12 cellular contexts compared by ENCODE assay signal in the genomic region with DNA sequence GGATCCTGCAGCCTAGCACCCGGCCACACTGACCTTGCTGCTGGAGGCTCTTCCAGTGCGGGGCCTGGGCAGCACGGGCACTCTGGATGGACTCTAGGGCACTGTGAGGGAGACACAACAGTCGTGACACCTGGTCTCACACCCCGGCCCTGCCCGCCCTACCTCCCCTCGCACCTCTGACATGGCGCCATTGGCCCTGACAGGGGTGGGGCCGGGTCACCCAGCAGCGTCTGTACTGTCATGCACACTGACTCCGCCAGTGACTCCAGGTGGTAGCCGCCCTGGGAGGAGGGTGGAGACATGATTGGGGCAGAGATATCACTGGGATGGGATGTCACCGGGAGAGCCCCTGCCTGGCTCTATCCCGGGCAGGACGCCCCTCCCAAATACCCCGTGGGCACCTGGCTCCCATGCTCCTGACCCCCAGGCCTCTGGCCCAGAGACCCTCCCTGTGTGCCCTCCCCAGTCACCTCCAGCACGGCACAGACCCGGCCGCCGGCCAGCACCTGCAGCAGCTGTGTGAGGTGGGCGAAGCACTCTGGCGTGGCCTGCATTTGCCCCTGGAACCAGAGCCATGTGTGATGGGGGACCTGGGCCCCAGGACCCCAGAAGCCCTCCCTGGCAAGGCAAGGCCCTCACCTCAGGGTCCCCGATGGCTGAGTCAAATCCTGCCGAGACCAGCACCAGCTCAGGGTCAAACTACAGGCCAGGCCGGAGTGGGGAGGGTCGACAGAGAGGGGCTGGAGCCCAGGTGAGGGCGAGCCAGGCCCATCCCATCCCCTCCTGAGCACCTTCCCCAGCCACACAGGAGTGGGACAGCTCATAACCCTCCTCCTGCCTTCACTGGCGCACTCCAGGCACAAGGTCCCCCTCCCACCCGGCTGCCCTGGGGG. TPM values are rescaled to one million over a fixed set of nuclear protein-coding genes. Genes with fewer than 3 reads are reported as not detected.
A peak's percentile ranks its signal among the peaks of the same experiment; 100 is the strongest.
DNase-seq lines count a peak whose midpoint lies in the region; ATAC-seq and TF ChIP-seq lines count a peak whose summit lies in the region.
"Had no signal": no experiment of that assay in that cellular context is flagged by ENCODE, and none has a peak within 500 bp of the region (broad histone marks: within the 10 kb centered on the region; RNA-seq: fewer than 3 reads in every experiment).

No MANE protein-coding gene starts in this region.

- peak overlapping the region; percentile 89 for H3K27ac ChIP-seq in RWPE1
- H3K27ac ChIP-seq in fibroblast of lung (ENCODE audit: insufficient read depth, low read length) = peak overlapping the region; percentile 34
- H3K27ac ChIP-seq: SJSA1 had no signal

- H3K36me3 ChIP-seq in fibroblast of lung (ENCODE audit: control insufficient read depth, insufficient read depth, low read length) = peaks cover 33% of the 10 kb centered on the region

- H3K9ac ChIP-seq in fibroblast of lung (ENCODE audit: insufficient read depth, low read length) = no peak overlapping the region

- POLR2A ChIA-PET in RWPE1 (lab: Yijun Ruan, JAX; ENCODE audit: low non-redundant PET) = no interaction called here
- POLR2A ChIA-PET in naive thymus-derived CD8-positive, alpha-beta T cell (lab: Charles Lee) = no interaction called here

- no peak overlapping the region for H2AFZ ChIP-seq in fibroblast of lung (ENCODE audit: low read length)

- peaks cover 0 to 10% (median 4%) of the 10 kb centered on the region in 3 donors for H3K36me3 Mint-ChIP-seq in naive thymus-derived CD8-positive, alpha-beta T cell

- no peaks in the 10 kb centered on the region for H3K27me3 ChIP-seq in fibroblast of lung (ENCODE audit: control insufficient read depth, insufficient read depth, low read length)
- H3K27me3 ChIP-seq: SJSA1 had no signal

- TF ChIP-seq CTCF in RWPE1 (conservative IDR thresholded peaks at IDR 0.05; ENCODE audit: low read depth) (no peak), fibroblast of lung (conservative IDR thresholded peaks at IDR 0.05 in 1 of 2, IDR thresholded peaks at IDR 0.05 in 1 of 2; ENCODE audit: low read depth in 1 of 2, low read length in 2 of 2) (no peak)

- no peak for ATAC-seq in GM18520 (IDR thresholded peaks at IDR 0.05; ENCODE audit: unreplicated experiment)
- ATAC-seq in naive thymus-derived CD8-positive, alpha-beta T cell = no peak

- no peaks in the 10 kb centered on the region for H3K9me3 Mint-ChIP-seq in naive thymus-derived CD8-positive, alpha-beta T cell
- H3K9me3 Mint-ChIP-seq: activated naive CD8-positive, alpha-beta T cell treated with anti-CD3 and anti-CD28 coated beads for 36 hours; naive B cell had no signal

- peaks cover 36% of the 10 kb centered on the region for H3K79me2 ChIP-seq in fibroblast of lung (ENCODE audit: control insufficient read depth, insufficient read depth, low read length)

- H3K4me1 Mint-ChIP-seq in naive thymus-derived CD8-positive, alpha-beta T cell = peaks cover 3 to 40% (median 17%) of the 10 kb centered on the region in 4 donors

- no peak overlapping the region for H3K4me3 ChIP-seq in fibroblast of lung (replicated peaks in 1 of 4; ENCODE audit: control extremely low read depth in 1 of 4, insufficient read depth in 1 of 4, low read depth in 3 of 4, low read length in 4 of 4)
- H3K4me3 ChIP-seq: SJSA1 had no signal

- peaks cover 13% of the 10 kb centered on the region for H3K4me1 ChIP-seq in fibroblast of lung (ENCODE audit: control insufficient read depth, extremely low read depth, insufficient read depth, low read length)

- H4K20me1 ChIP-seq in fibroblast of lung (ENCODE audit: control insufficient read depth, extremely low read depth, insufficient read depth, low read length) = no peaks in the 10 kb centered on the region

- peak; percentile 77 for DNase-seq in DMS53 (lab: John Stamatoyannopoulos, UW)
- DNase-seq in DMS53 treated with DMSO at 0.1 percent for 48 hours (lab: John Stamatoyannopoulos, UW; ENCODE audit: unreplicated experiment) = no peak
- DNase-seq in COLO668 (lab: John Stamatoyannopoulos, UW; ENCODE audit: unreplicated experiment) = peak; percentile 70
- no peak for DNase-seq in RWPE1 (ENCODE audit: low spot score)
- DNase-seq in fibroblast of lung (ENCODE audit: low read depth in 2 of 2) = no peak
- DNase-seq in naive thymus-derived CD8-positive, alpha-beta T cell = no peak
- DNase-seq in NOMO-1 (lab: John Stamatoyannopoulos, UW; ENCODE audit: unreplicated experiment in 2 of 2) = no peak
- DNase-seq: activated naive CD8-positive, alpha-beta T cell treated with anti-CD3 and anti-CD28 coated beads for 36 hours; naive B cell; NCI-H1048 had no signal

- H3K27ac Mint-ChIP-seq in naive thymus-derived CD8-positive, alpha-beta T cell = peak overlapping the region in 2 of 10 donors; percentile 74 to 90
- H3K27ac Mint-ChIP-seq: activated naive CD8-positive, alpha-beta T cell treated with anti-CD3 and anti-CD28 coated beads for 36 hours had no signal

- H3K4me2 ChIP-seq in fibroblast of lung (ENCODE audit: extremely low read depth, insufficient read depth, low read length) = no peak overlapping the region

- CTCF ChIA-PET in RWPE1 (lab: Yijun Ruan, JAX) = no interaction called here

- no peaks in the 10 kb centered on the region for H3K27me3 Mint-ChIP-seq in naive thymus-derived CD8-positive, alpha-beta T cell
- H3K27me3 Mint-ChIP-seq: activated naive CD8-positive, alpha-beta T cell treated with anti-CD3 and anti-CD28 coated beads for 36 hours; naive B cell had no signal

- no peaks in the 10 kb centered on the region for H3K9me3 ChIP-seq in fibroblast of lung (ENCODE audit: control insufficient read depth, insufficient read depth, low read depth, low read length)

- H3K4me3 Mint-ChIP-seq in naive thymus-derived CD8-positive, alpha-beta T cell = peak overlapping the region in 2 of 10 donors; percentile 19 to 34
- H3K4me3 Mint-ChIP-seq: activated naive CD8-positive, alpha-beta T cell treated with anti-CD3 and anti-CD28 coated beads for 36 hours had no signal

RNA-seq across cellular contexts. Expression of gene HDAC10, which starts 2.6 kb away (rescaled TPM):
- 19.3 and 27.6 TPM in 2 replicates for total RNA-seq in fibroblast of lung
- 5.1 and 6.7 TPM in 2 replicates for polyA plus RNA-seq in fibroblast of lung
- 13.4 and 18.2 TPM in 2 replicates for polyA plus RNA-seq in fibroblast of lung (2012)
- polyA minus RNA-seq in fibroblast of lung (ENCODE audit: low replicate concordance) = 6.7 and 15.9 TPM in 2 replicates
- 100 to 1,000 TPM; 107 to 114 TPM for total RNA-seq in naive thymus-derived CD8-positive, alpha-beta T cell
- polyA plus RNA-seq in naive thymus-derived CD8-positive, alpha-beta T cell = 1 to 10 TPM; 5.4 to 7.8 (median 6.4) TPM

RNA-seq across cellular contexts. Expression of gene TUBGCP6, which starts 3.6 kb away (rescaled TPM):
- total RNA-seq in fibroblast of lung = 19.0 and 23.8 TPM in 2 replicates
- 6.7 and 7.3 TPM in 2 replicates for polyA plus RNA-seq in fibroblast of lung
- polyA plus RNA-seq in fibroblast of lung (2012) = 10.8 and 11.2 TPM in 2 replicates
- 17.3 and 18.7 TPM in 2 replicates for polyA minus RNA-seq in fibroblast of lung (ENCODE audit: low replicate concordance)
- 100 to 1,000 TPM; 153 to 156 TPM for total RNA-seq in naive thymus-derived CD8-positive, alpha-beta T cell
- polyA plus RNA-seq in naive thymus-derived CD8-positive, alpha-beta T cell = 10 to 100 TPM in 2 of 3 donors, 1 to 10 TPM in 1; 9.3 to 25.2 (median 17.3) TPM

RNA-seq across cellular contexts. Expression of gene MAPK12, which starts 13.0 kb away (rescaled TPM):
- 24.4 and 30.1 TPM in 2 replicates for total RNA-seq in fibroblast of lung
- 16.4 and 21.5 TPM in 2 replicates for polyA plus RNA-seq in fibroblast of lung
- polyA plus RNA-seq in fibroblast of lung (2012) = 19.8 and 26.9 TPM in 2 replicates
- 39.0 and 43.3 TPM in 2 replicates for polyA minus RNA-seq in fibroblast of lung (ENCODE audit: low replicate concordance)
- total RNA-seq in naive thymus-derived CD8-positive, alpha-beta T cell = 1 to 10 TPM; 2.1 to 2.9 TPM
- under 1 TPM in 2 of 3 donors, not detected in 1; 0.02 to 0.03 TPM for polyA plus RNA-seq in naive thymus-derived CD8-positive, alpha-beta T cell

RNA-seq across cellular contexts. Expression of gene MAPK11, which starts 21.7 kb away (rescaled TPM):
- 5.9 and 7.6 TPM in 2 replicates for total RNA-seq in fibroblast of lung
- polyA plus RNA-seq in fibroblast of lung = 2.6 and 4.1 TPM in 2 replicates
- 5.4 and 10.7 TPM in 2 replicates for polyA plus RNA-seq in fibroblast of lung (2012)
- polyA minus RNA-seq in fibroblast of lung (ENCODE audit: low replicate concordance) = 17.1 and 18.7 TPM in 2 replicates
- 1 to 10 TPM in 1 of 2 experiments, under 1 TPM in 1; 0.86 to 1.2 TPM for total RNA-seq in naive thymus-derived CD8-positive, alpha-beta T cell
- polyA plus RNA-seq in naive thymus-derived CD8-positive, alpha-beta T cell = under 1 TPM; 0.13 to 0.24 (median 0.16) TPM

RNA-seq across cellular contexts. Expression of gene SELENOO, which starts 47.6 kb away (rescaled TPM):
- total RNA-seq in fibroblast of lung = 16.9 and 20.1 TPM in 2 replicates
- polyA plus RNA-seq in fibroblast of lung = 8.3 and 10.2 TPM in 2 replicates
- 12.8 and 16.6 TPM in 2 replicates for polyA plus RNA-seq in fibroblast of lung (2012)
- 6.7 and 12.0 TPM in 2 replicates for polyA minus RNA-seq in fibroblast of lung (ENCODE audit: low replicate concordance)
- total RNA-seq in naive thymus-derived CD8-positive, alpha-beta T cell = 10 to 100 TPM; 40.3 to 42.4 TPM
- 1 to 10 TPM; 3.1 to 8.8 (median 5.2) TPM for polyA plus RNA-seq in naive thymus-derived CD8-positive, alpha-beta T cell

Comparison
In these comparisons a context has a peak if more than half of its experiments do, and no peak if none do; other contexts are left out.
1. DNase-seq: peak in DMS53 (single experiment) and COLO668 (single experiment); none in DMS53 treated with DMSO at 0.1 percent for 48 hours (single experiment), RWPE1 (single experiment), fibroblast of lung (0 of 2), naive thymus-derived CD8-positive, alpha-beta T cell (0 of 10) and NOMO-1 (0 of 2).